In the genomic region with DNA sequence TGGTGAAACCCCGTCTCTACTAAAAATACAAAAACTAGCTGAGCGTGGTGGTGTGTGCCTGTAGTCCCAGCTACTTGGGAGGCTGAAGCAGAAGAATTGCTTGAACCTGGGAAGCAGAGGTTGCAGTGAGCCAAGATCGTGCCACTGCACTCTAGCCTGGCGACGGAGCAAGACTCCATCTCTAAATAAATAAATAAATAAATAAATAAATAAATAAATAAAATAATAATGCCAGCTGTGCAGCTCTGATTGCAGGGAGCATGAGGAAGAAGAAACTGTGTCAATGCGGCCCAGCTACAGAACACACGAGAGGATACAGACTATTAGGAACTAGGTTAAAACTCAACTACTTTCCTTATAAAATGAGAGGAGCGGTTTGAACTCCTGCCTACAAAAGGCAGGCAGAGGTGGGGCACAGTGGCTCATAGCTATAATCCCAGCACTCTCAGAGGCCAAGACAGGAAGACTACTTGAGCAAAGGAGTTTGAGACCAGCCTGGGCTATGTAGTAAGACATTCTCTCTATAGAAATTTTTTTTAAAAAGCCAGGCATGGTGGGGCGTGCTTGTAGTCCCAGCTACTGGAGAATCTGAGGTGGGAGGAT, we compare ENCODE assay signal across 7 cellular contexts. TPM values are rescaled to one million over a fixed set of nuclear protein-coding genes. Genes with fewer than 3 reads are reported as not detected.
DNase-seq lines count a peak whose midpoint lies in the region; ATAC-seq and TF ChIP-seq lines count a peak whose summit lies in the region.
"Not testable (repeated sequence)": the region's sequence is repeated elsewhere in the genome, so short reads cannot be mapped to it uniquely, and the experiment has no call there.

No MANE protein-coding gene starts in this region.

- H3K27me3 Mint-ChIP-seq in CD4-positive, CD25-positive, alpha-beta regulatory T cell; T-helper 17 cell; activated CD8-positive, alpha-beta memory T cell treated with anti-CD3 and anti-CD28 coated beads, Interleukin-2, amount 10 ng/mL, durations not matched to agents 7 days and 5 days; activated naive CD8-positive, alpha-beta T cell treated with anti-CD3 and anti-CD28 coated beads, Interleukin-2, amount 10 ng/mL, durations not matched to agents 7 days and 5 days: not testable (repeated sequence)

- H3K4me3 Mint-ChIP-seq in CD4-positive, CD25-positive, alpha-beta regulatory T cell; T-helper 17 cell; activated CD8-positive, alpha-beta memory T cell treated with anti-CD3 and anti-CD28 coated beads, Interleukin-2, amount 10 ng/mL, durations not matched to agents 7 days and 5 days; activated naive CD8-positive, alpha-beta T cell treated with anti-CD3 and anti-CD28 coated beads, Interleukin-2, amount 10 ng/mL, durations not matched to agents 7 days and 5 days: not testable (repeated sequence)

- H3K9me3 ChIP-seq in CD4-positive, CD25-positive, alpha-beta regulatory T cell (ENCODE audit: control insufficient read depth in 2 of 2, low read length in 2 of 2); HEK293 (ENCODE audit: control insufficient read depth, insufficient read depth, low read depth, low read length); T-helper 17 cell (ENCODE audit: control insufficient read depth, low read length, poor library complexity, severe bottlenecking); mucosa of descending colon; psoas muscle: not testable (repeated sequence)

- CTCF ChIA-PET in HEK293 (lab: Yijun Ruan, JAX) = interaction anchor here (0.6 to 5.0 kb wide), 5 partner anchors 16 to 90 kb away, joined by 3 to 28 read pairs (median 4); no protein-coding TSS in a partner anchor
- CTCF ChIA-PET in activated CD8-positive, alpha-beta memory T cell treated with anti-CD3 and anti-CD28 coated beads, Interleukin-2, amount 10 ng/mL, durations not matched to agents 7 days and 5 days (lab: Charles Lee) = interaction anchor here (0.8 to 3.9 kb wide), 4 partner anchors 10 to 73 kb away, joined by 3 to 19 read pairs (median 6); no protein-coding TSS in a partner anchor

- not testable (repeated sequence) for H3K27me3 ChIP-seq in CD4-positive, CD25-positive, alpha-beta regulatory T cell (ENCODE audit: control insufficient read depth, insufficient read depth, low read length); psoas muscle (ENCODE audit: insufficient read depth in 3 of 3, low read length in 2 of 3)

- H3K27ac Mint-ChIP-seq in CD4-positive, CD25-positive, alpha-beta regulatory T cell = peak overlapping the region in 2 of 3 donors; percentile 35 to 63
- H3K27ac Mint-ChIP-seq in T-helper 17 cell = peak overlapping the region; percentile 83
- H3K27ac Mint-ChIP-seq in activated CD8-positive, alpha-beta memory T cell treated with anti-CD3 and anti-CD28 coated beads, Interleukin-2, amount 10 ng/mL, durations not matched to agents 7 days and 5 days = peak overlapping the region; percentile 28
- peak overlapping the region; percentile 72 for H3K27ac Mint-ChIP-seq in activated naive CD8-positive, alpha-beta T cell treated with anti-CD3 and anti-CD28 coated beads, Interleukin-2, amount 10 ng/mL, durations not matched to agents 7 days and 5 days

- not testable (repeated sequence) for H3K9me3 Mint-ChIP-seq in CD4-positive, CD25-positive, alpha-beta regulatory T cell; activated CD8-positive, alpha-beta memory T cell treated with anti-CD3 and anti-CD28 coated beads, Interleukin-2, amount 10 ng/mL, durations not matched to agents 7 days and 5 days (ENCODE audit: low read depth); activated naive CD8-positive, alpha-beta T cell treated with anti-CD3 and anti-CD28 coated beads, Interleukin-2, amount 10 ng/mL, durations not matched to agents 7 days and 5 days

- peaks cover 30% of the 10 kb centered on the region for H3K4me1 ChIP-seq in CD4-positive, CD25-positive, alpha-beta regulatory T cell (ENCODE audit: control insufficient read depth, insufficient read depth, low read length, poor library complexity, severe bottlenecking)
- H3K4me1 ChIP-seq in HEK293 (ENCODE audit: control insufficient read depth, insufficient read depth, low read length) = not testable (repeated sequence)
- peaks cover 11% of the 10 kb centered on the region for H3K4me1 ChIP-seq in mucosa of descending colon (ENCODE audit: low read depth)
- peaks cover 42% of the 10 kb centered on the region for H3K4me1 ChIP-seq in psoas muscle

- POLR2A ChIA-PET in HEK293 (lab: Yijun Ruan, JAX) = not testable (repeated sequence)
- POLR2A ChIA-PET in activated naive CD8-positive, alpha-beta T cell treated with anti-CD3 and anti-CD28 coated beads, Interleukin-2, amount 10 ng/mL, durations not matched to agents 7 days and 5 days (lab: Charles Lee) = interaction anchor here (0.6 to 1.3 kb wide), 3 partner anchors 23 to 305 kb away, joined by 3 read pairs; no protein-coding TSS in a partner anchor

- not testable (repeated sequence) for DNase-seq in CD4-positive, CD25-positive, alpha-beta regulatory T cell; T-helper 17 cell; activated CD8-positive, alpha-beta memory T cell treated with anti-CD3 and anti-CD28 coated beads, Interleukin-2, amount 10 ng/mL, durations not matched to agents 7 days and 5 days; activated naive CD8-positive, alpha-beta T cell treated with anti-CD3 and anti-CD28 coated beads, Interleukin-2, amount 10 ng/mL, durations not matched to agents 7 days and 5 days; psoas muscle
- peak in 1 of 3 donors; percentile 26 for DNase-seq in mucosa of descending colon

- WGBS in psoas muscle, 3 donors = 93 to 96% (median 93%) methylated on average over 9 of the region's 9 CpGs

- H3K4me3 ChIP-seq in CD4-positive, CD25-positive, alpha-beta regulatory T cell (ENCODE audit: low read depth, low read length); HEK293 (ENCODE audit: low read depth, low read length); mucosa of descending colon; psoas muscle: not testable (repeated sequence)

- TF ChIP-seq CTCF in HEK293 (tag by site-specific recombination; IDR thresholded peaks at IDR 0.05); mucosa of descending colon (IDR thresholded peaks at IDR 0.05); psoas muscle (IDR thresholded peaks at IDR 0.05): not testable (repeated sequence)

- H3K4me1 Mint-ChIP-seq in CD4-positive, CD25-positive, alpha-beta regulatory T cell = peaks cover 23 to 55% (median 36%) of the 10 kb centered on the region in 4 donors
- H3K4me1 Mint-ChIP-seq in T-helper 17 cell = peaks cover 35% of the 10 kb centered on the region
- peaks cover 62% of the 10 kb centered on the region for H3K4me1 Mint-ChIP-seq in activated CD8-positive, alpha-beta memory T cell treated with anti-CD3 and anti-CD28 coated beads, Interleukin-2, amount 10 ng/mL, durations not matched to agents 7 days and 5 days
- H3K4me1 Mint-ChIP-seq in activated naive CD8-positive, alpha-beta T cell treated with anti-CD3 and anti-CD28 coated beads, Interleukin-2, amount 10 ng/mL, durations not matched to agents 7 days and 5 days = peaks cover 48% of the 10 kb centered on the region

- not testable (repeated sequence) for H3K27ac ChIP-seq in CD4-positive, CD25-positive, alpha-beta regulatory T cell (ENCODE audit: insufficient read depth, low read length, poor library complexity, severe bottlenecking); HEK293 (ENCODE audit: extremely low read depth, low read depth, low read length)
- peak overlapping the region; percentile 16 for H3K27ac ChIP-seq in psoas muscle

- intact Hi-C loops in mucosa of descending colon (cut with DNase I, micrococcal nuclease); psoas muscle (cut with DNase I): not testable (repeated sequence)

- not testable (repeated sequence) for ATAC-seq in CD4-positive, CD25-positive, alpha-beta regulatory T cell (ENCODE audit: low read depth in 2 of 2); T-helper 17 cell; activated CD8-positive, alpha-beta memory T cell treated with anti-CD3 and anti-CD28 coated beads, Interleukin-2, amount 10 ng/mL, durations not matched to agents 7 days and 5 days; activated naive CD8-positive, alpha-beta T cell treated with anti-CD3 and anti-CD28 coated beads, Interleukin-2, amount 10 ng/mL, durations not matched to agents 7 days and 5 days (ENCODE audit: low read depth); psoas muscle
- ATAC-seq in mucosa of descending colon = peak; percentile 83

- H3K36me3 Mint-ChIP-seq in CD4-positive, CD25-positive, alpha-beta regulatory T cell = peaks cover 23% of the 10 kb centered on the region
- H3K36me3 Mint-ChIP-seq in T-helper 17 cell (ENCODE audit: low read depth) = not testable (repeated sequence)
- H3K36me3 Mint-ChIP-seq in activated CD8-positive, alpha-beta memory T cell treated with anti-CD3 and anti-CD28 coated beads, Interleukin-2, amount 10 ng/mL, durations not matched to agents 7 days and 5 days = peaks cover 60% of the 10 kb centered on the region
- peaks cover 60% of the 10 kb centered on the region for H3K36me3 Mint-ChIP-seq in activated naive CD8-positive, alpha-beta T cell treated with anti-CD3 and anti-CD28 coated beads, Interleukin-2, amount 10 ng/mL, durations not matched to agents 7 days and 5 days

- not testable (repeated sequence) for H3K36me3 ChIP-seq in CD4-positive, CD25-positive, alpha-beta regulatory T cell (ENCODE audit: control insufficient read depth, insufficient read depth, low read length); HEK293 (ENCODE audit: control insufficient read depth in 2 of 2, insufficient read depth in 1 of 2, low read length in 2 of 2); mucosa of descending colon (ENCODE audit: low read depth); psoas muscle (ENCODE audit: insufficient read depth in 1 of 2, low read depth in 1 of 2)

RNA-seq across cellular contexts. Expression of a gene that starts 34.6 kb away (rescaled TPM):
- total RNA-seq in CD4-positive, CD25-positive, alpha-beta regulatory T cell = 17.7 TPM
- 1 to 10 TPM; 3.3 to 5.6 (median 4.3) TPM for polyA plus RNA-seq in CD4-positive, CD25-positive, alpha-beta regulatory T cell
- total RNA-seq in T-helper 17 cell (10 to 100 TPM; 43.5 to 45.3 TPM), mucosa of descending colon (10 to 100 TPM; 11.6 to 45.8 (median 17.5) TPM), psoas muscle (10 to 100 TPM; 35.0 to 76.5 (median 60.0) TPM)
- 100 to 1,000 TPM in 1 of 2 experiments, 10 to 100 TPM in 1; 73.0 to 148 TPM for total RNA-seq in activated CD8-positive, alpha-beta memory T cell treated with anti-CD3 and anti-CD28 coated beads, Interleukin-2, amount 10 ng/mL, durations not matched to agents 7 days and 5 days
- 100 to 1,000 TPM; 103 to 110 TPM for total RNA-seq in activated naive CD8-positive, alpha-beta T cell treated with anti-CD3 and anti-CD28 coated beads, Interleukin-2, amount 10 ng/mL, durations not matched to agents 7 days and 5 days
- 10 to 100 TPM; 14.9 to 90.1 (median 73.9) TPM for polyA plus RNA-seq in psoas muscle

RNA-seq across cellular contexts. Expression of a gene that starts 59.5 kb away (rescaled TPM):
- 247 TPM for total RNA-seq in CD4-positive, CD25-positive, alpha-beta regulatory T cell
- 1 to 10 TPM; 3.9 to 9.2 (median 7.3) TPM for polyA plus RNA-seq in CD4-positive, CD25-positive, alpha-beta regulatory T cell
- 100 to 1,000 TPM; 201 to 252 TPM for total RNA-seq in T-helper 17 cell
- 100 to 1,000 TPM; 260 to 406 TPM for total RNA-seq in activated CD8-positive, alpha-beta memory T cell treated with anti-CD3 and anti-CD28 coated beads, Interleukin-2, amount 10 ng/mL, durations not matched to agents 7 days and 5 days
- 100 to 1,000 TPM; 344 to 375 TPM for total RNA-seq in activated naive CD8-positive, alpha-beta T cell treated with anti-CD3 and anti-CD28 coated beads, Interleukin-2, amount 10 ng/mL, durations not matched to agents 7 days and 5 days
- total RNA-seq in mucosa of descending colon = 100 to 1,000 TPM in 1 of 3 donors, 10 to 100 TPM in 2; 46.6 to 132 (median 99.1) TPM
- total RNA-seq in psoas muscle = 100 to 1,000 TPM in 3 of 4 donors, 10 to 100 TPM in 1; 55.2 to 414 (median 183) TPM
- polyA plus RNA-seq in psoas muscle = 100 to 1,000 TPM in 2 of 3 donors, 10 to 100 TPM in 1; 68.2 to 145 (median 120) TPM

Comparison
In these comparisons a context has a peak if more than half of its experiments do, and no peak if none do; other contexts are left out.
1. H3K27ac Mint-ChIP-seq: peak in every context shown above with its lines; median percentile 83 in T-helper 17 cell; 72 in activated naive CD8-positive, alpha-beta T cell treated with anti-CD3 and anti-CD28 coated beads, Interleukin-2, amount 10 ng/mL, durations not matched to agents 7 days and 5 days; 49 in CD4-positive, CD25-positive, alpha-beta regulatory T cell; 28 in activated CD8-positive, alpha-beta memory T cell treated with anti-CD3 and anti-CD28 coated beads, Interleukin-2, amount 10 ng/mL, durations not matched to agents 7 days and 5 days.